13 cellular contexts compared by ENCODE assay signal in genomic region chr18:35282353-35282752, GRCh38. TPM values are rescaled to one million over a fixed set of nuclear protein-coding genes. Genes with fewer than 3 reads are reported as not detected.
A peak's percentile ranks its signal among the peaks of the same experiment; 100 is the strongest.
DNase-seq lines count a peak whose midpoint lies in the region; ATAC-seq and TF ChIP-seq lines count a peak whose summit lies in the region.
"Had no signal": no experiment of that assay in that cellular context is flagged by ENCODE, and none has a peak within 500 bp of the region (broad histone marks: within the 10 kb centered on the region; RNA-seq: fewer than 3 reads in every experiment).

No MANE protein-coding gene starts in this region.

- POLR2A ChIA-PET in AG04450 (lab: Yijun Ruan, JAX) = no interaction called here

- peak; percentile 99 for ATAC-seq in foreskin keratinocyte
- ATAC-seq: activated CD8-positive, alpha-beta memory T cell treated with anti-CD3 and anti-CD28 coated beads, Interleukin-2, amount 10 ng/mL, durations not matched to agents 7 days and 5 days had no signal

- H3K27me3 ChIP-seq in AG04450 (ENCODE audit: control insufficient read depth, insufficient read depth, low read length) (no peaks in the 10 kb centered on the region), foreskin keratinocyte (no peaks in the 10 kb centered on the region)
- H3K27me3 ChIP-seq: neural progenitor cell had no signal

- TF ChIP-seq CTCF in AG04450 (IDR thresholded peaks at IDR 0.05; ENCODE audit: low read depth, low read length) = no peak
- no peak for TF ChIP-seq CTCF in foreskin keratinocyte (conservative IDR thresholded peaks at IDR 0.05)

- peaks cover 22% of the 10 kb centered on the region for H3K9me3 ChIP-seq in AG04450 (ENCODE audit: control insufficient read depth, insufficient read depth, low read length)

- no peak overlapping the region for H3K4me3 ChIP-seq in AG04450 (ENCODE audit: low read depth, low read length)
- H3K4me3 ChIP-seq: neural progenitor cell had no signal

- DNase-seq in AG04450 (ENCODE audit: low read depth, low spot score) (peak; percentile 75), HCEC 1CT (peak; percentile 97), amniotic epithelial cell (ENCODE audit: low read depth) (peak; percentile 80), foreskin keratinocyte (peak; percentile 63 to 82), RPMI8226 (no peak), NCI-H526 (lab: John Stamatoyannopoulos, UW) (no peak), cortex of kidney (lab: John Stamatoyannopoulos, UW) (no peak), ecto neural progenitor cell (ENCODE audit: low spot score) (no peak)
- DNase-seq: activated CD8-positive, alpha-beta memory T cell treated with anti-CD3 and anti-CD28 coated beads, Interleukin-2, amount 10 ng/mL, durations not matched to agents 7 days and 5 days; CD4-positive, alpha-beta T cell; islet precursor cell; T-helper 9 cell had no signal

- CTCF ChIA-PET in AG04450 (lab: Charles Lee) = no interaction called here

- no peak overlapping the region for H3K27ac ChIP-seq in AG04450 (ENCODE audit: low read depth, low read length)
- no peak overlapping the region for H3K27ac ChIP-seq in foreskin keratinocyte
- H3K27ac ChIP-seq: neural progenitor cell had no signal

- peaks cover 5% of the 10 kb centered on the region for H3K4me1 ChIP-seq in foreskin keratinocyte
- H3K4me1 ChIP-seq: neural progenitor cell had no signal

RNA-seq across cellular contexts. Expression of gene ZSCAN30, which starts 7.7 kb away (rescaled TPM):
- polyA plus RNA-seq in AG04450 (2011; rRNA removed) (14.4 and 14.5 TPM in 2 replicates), foreskin keratinocyte (2.8 and 2.9 TPM in 2 replicates)
- 14.2 and 19.5 TPM in 2 replicates for polyA minus RNA-seq in AG04450 (2011; rRNA and poly(A)+ RNA removed)
- total RNA-seq in foreskin keratinocyte = 9.0 and 10.2 TPM in 2 replicates

RNA-seq across cellular contexts. Expression of gene ZNF397, which starts 41.5 kb away (rescaled TPM):
- polyA plus RNA-seq in AG04450 (2011; rRNA removed) = 9.7 and 11.0 TPM in 2 replicates
- 13.5 and 15.1 TPM in 2 replicates for polyA minus RNA-seq in AG04450 (2011; rRNA and poly(A)+ RNA removed)
- total RNA-seq in foreskin keratinocyte = 10.2 and 11.2 TPM in 2 replicates
- polyA plus RNA-seq in foreskin keratinocyte = 4.2 and 4.9 TPM in 2 replicates

Comparison
In these comparisons a context has a peak if more than half of its experiments do, and no peak if none do; other contexts are left out.
1. DNase-seq: peak in AG04450 (single experiment), HCEC 1CT (single experiment), amniotic epithelial cell (single experiment) and foreskin keratinocyte (2 of 2); none in RPMI8226 (single experiment), NCI-H526 (0 of 2), cortex of kidney (single experiment) and ecto neural progenitor cell (single experiment).